Comparison of ENCODE assay signal across 8 cellular contexts in genomic region chr19:11693505-11694499, GRCh38. TPM values are rescaled to one million over a fixed set of nuclear protein-coding genes. Genes with fewer than 3 reads are reported as not detected.
DNase-seq lines count a peak whose midpoint lies in the region; ATAC-seq and TF ChIP-seq lines count a peak whose summit lies in the region.

No MANE protein-coding gene starts in this region.

- H3K27me3 Mint-ChIP-seq in activated naive CD4-positive, alpha-beta T cell treated with anti-CD3 and anti-CD28 coated beads for 36 hours (ENCODE audit: low read depth) = peaks cover 41% of the 10 kb centered on the region

- H3K4me3 ChIP-seq in astrocyte of the spinal cord (ENCODE audit: low read depth, low read length) (peak overlapping the region; percentile 70), transverse colon (peak overlapping the region; percentile 47 to 87 (median 66))

- no peaks in the 10 kb centered on the region for H3K36me3 ChIP-seq in transverse colon

- TF ChIP-seq CTCF in astrocyte of the spinal cord (IDR thresholded peaks at IDR 0.05; ENCODE audit: low read depth, low read length) (peak; percentile 2), transverse colon (IDR thresholded peaks at IDR 0.05) (peak in 1 of 5 experiments; percentile 12)

- H3K4me1 Mint-ChIP-seq in activated naive CD4-positive, alpha-beta T cell treated with anti-CD3 and anti-CD28 coated beads for 36 hours (ENCODE audit: low read depth) = peaks cover 14% of the 10 kb centered on the region

- no peaks in the 10 kb centered on the region for H3K9me3 Mint-ChIP-seq in activated naive CD4-positive, alpha-beta T cell treated with anti-CD3 and anti-CD28 coated beads for 36 hours

- H3K4me3 Mint-ChIP-seq in activated naive CD4-positive, alpha-beta T cell treated with anti-CD3 and anti-CD28 coated beads for 36 hours = peak overlapping the region; percentile 57

- CTCF ChIA-PET in activated naive CD4-positive, alpha-beta T cell treated with anti-CD3 and anti-CD28 coated beads for 36 hours (lab: Charles Lee) = no interaction called here

- peak overlapping the region in 3 of 4 donors; percentile 69 to 81 (median 74) for H3K27ac ChIP-seq in transverse colon

- no peaks in the 10 kb centered on the region for H3K27me3 ChIP-seq in transverse colon

- TF ChIP-seq EP300 in transverse colon (IDR thresholded peaks at IDR 0.05; ENCODE audit: low read depth) = no peak

- 15 to 20% methylated on average over 7 to 16 of the region's 16 CpGs for WGBS in transverse colon (ENCODE audit: low coverage in 1 of 2), 2 donors

- peaks cover 2 to 12% (median 10%) of the 10 kb centered on the region in 4 donors for H3K4me1 ChIP-seq in transverse colon

- H3K9me3 ChIP-seq in transverse colon = no peaks in the 10 kb centered on the region

- peaks cover 2% of the 10 kb centered on the region for H3K36me3 Mint-ChIP-seq in activated naive CD4-positive, alpha-beta T cell treated with anti-CD3 and anti-CD28 coated beads for 36 hours (ENCODE audit: low read depth)

- no peak for TF ChIP-seq POLR2A in transverse colon (IDR thresholded peaks at IDR 0.05)

- no peak overlapping the region for H3K27ac Mint-ChIP-seq in activated naive CD4-positive, alpha-beta T cell treated with anti-CD3 and anti-CD28 coated beads for 36 hours

- in situ Hi-C loops in astrocyte of the spinal cord (cut with HindIII; ENCODE audit: low sequenced_read_pairs) (no loop called here), transverse colon (cut with MboI; ENCODE audit: low pct_ligation_motif_present in 1 of 4, low pct_unique_long_range_greater_than_20kb in 1 of 4, low sequenced_read_pairs in 3 of 4) (no loop called here)

- DNase-seq in activated naive CD4-positive, alpha-beta T cell treated with anti-CD3 and anti-CD28 coated beads for 36 hours = no peak
- no peak for DNase-seq in activated naive CD4-positive, alpha-beta T cell (lab: John Stamatoyannopoulos, UW)
- DNase-seq in NCI-H446 (lab: John Stamatoyannopoulos, UW) = peak; percentile 6 to 31
- DNase-seq in astrocyte of the spinal cord (ENCODE audit: low read depth, low spot score) = peak; percentile 32
- peak; percentile 74 for DNase-seq in left kidney (ENCODE audit: low read depth, low spot score)
- no peak for DNase-seq in transverse colon

- no peak for ATAC-seq in HG03439 (IDR thresholded peaks at IDR 0.05; ENCODE audit: unreplicated experiment)
- no peak for ATAC-seq in GM18907 (IDR thresholded peaks at IDR 0.05; ENCODE audit: unreplicated experiment)

- intact Hi-C loops in activated naive CD4-positive, alpha-beta T cell treated with anti-CD3 and anti-CD28 coated beads for 36 hours (cut with micrococcal nuclease) = no loop called here
- intact Hi-C loops in transverse colon (cut with DNase I; ENCODE audit: low total_unique reads) = no loop called here

RNA-seq across cellular contexts. Expression of gene ZNF823, which starts 44.9 kb away (rescaled TPM):
- total RNA-seq in activated naive CD4-positive, alpha-beta T cell treated with anti-CD3 and anti-CD28 coated beads for 36 hours = 1 to 10 TPM; 4.1 to 4.2 TPM
- 10 to 100 TPM; 16.4 to 69.1 (median 20.1) TPM for total RNA-seq in transverse colon

Comparison
In these comparisons a context has a peak if more than half of its experiments do, and no peak if none do; other contexts are left out.
1. DNase-seq: peak in NCI-H446 (2 of 2), astrocyte of the spinal cord (single experiment) and left kidney (single experiment); none in activated naive CD4-positive, alpha-beta T cell treated with anti-CD3 and anti-CD28 coated beads for 36 hours (single experiment), activated naive CD4-positive, alpha-beta T cell (0 of 4) and transverse colon (single experiment).